ENCODE assay signal across 8 cellular contexts in the genomic region with DNA sequence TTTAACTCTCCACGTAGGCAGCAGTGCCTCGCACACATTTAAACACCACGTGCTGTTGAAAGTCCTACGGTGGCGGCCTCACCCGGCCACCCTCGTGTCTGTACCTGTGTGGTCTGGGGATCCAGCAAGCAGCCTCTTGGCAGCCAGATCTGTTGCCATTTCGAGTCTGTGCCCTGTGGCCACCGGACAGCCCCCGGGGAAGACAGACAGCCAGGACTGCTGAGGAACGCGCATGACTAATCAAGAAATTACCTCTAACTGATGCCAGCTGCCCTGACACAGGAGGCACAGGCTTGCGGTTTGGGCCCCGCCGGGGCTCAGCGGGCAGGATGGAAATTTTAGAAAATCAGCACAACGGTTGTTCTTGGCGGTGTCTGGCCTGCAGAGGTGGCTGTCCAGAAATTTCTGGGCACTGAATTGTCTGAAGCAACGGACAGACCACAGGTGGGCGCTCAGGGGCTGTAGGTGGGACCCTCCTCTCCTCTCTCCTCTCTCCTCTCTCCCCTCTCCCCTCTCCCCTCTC. TPM values are rescaled to one million over a fixed set of nuclear protein-coding genes. Genes with fewer than 3 reads are reported as not detected.
DNase-seq lines count a peak whose midpoint lies in the region; ATAC-seq and TF ChIP-seq lines count a peak whose summit lies in the region.

No MANE protein-coding gene starts in this region.

- H3K4me3 Mint-ChIP-seq in activated CD4-positive, alpha-beta T cell treated with anti-CD3 and anti-CD28 coated beads, Interleukin-2, amount 10 ng/mL, durations not matched to agents 7 days and 5 days, result peak overlapping the region; percentile 69
- peak overlapping the region; percentile 91 to 95 for H3K4me3 Mint-ChIP-seq in effector memory CD8-positive, alpha-beta T cell

- TF ChIP-seq CTCF in GM06990 (IDR thresholded peaks at IDR 0.05; ENCODE audit: insufficient read depth, low read length, poor library complexity, severe bottlenecking), result peak; percentile 46

- CTCF ChIA-PET in activated CD4-positive, alpha-beta T cell treated with anti-CD3 and anti-CD28 coated beads, Interleukin-2, amount 10 ng/mL, durations not matched to agents 7 days and 5 days (lab: Charles Lee), result no interaction called here

- H3K27me3 ChIP-seq in GM06990 (replicated peaks; ENCODE audit: control insufficient read depth, insufficient read depth, low read length) (no peaks in the 10 kb centered on the region), MG63 (peaks cover 5% of the 10 kb centered on the region)

- peak; percentile 41 for ATAC-seq in GM21737 (IDR thresholded peaks at IDR 0.05; ENCODE audit: unreplicated experiment)
- peak; percentile 52 for ATAC-seq in effector memory CD8-positive, alpha-beta T cell (replicated peaks)

- DNase-seq in GM06990 (ENCODE audit: extremely low read depth, insufficient read length), result peak; percentile 89
- DNase-seq in MG63, result peak; percentile 95
- DNase-seq in activated CD4-positive, alpha-beta T cell treated with anti-CD3 and anti-CD28 coated beads, Interleukin-2, amount 10 ng/mL, durations not matched to agents 7 days and 5 days, result peak; percentile 81
- DNase-seq in effector memory CD8-positive, alpha-beta T cell, result peak; percentile 72 to 81 (median 73)
- peak; percentile 64 to 78 for DNase-seq in stimulated activated CD4-positive, alpha-beta T cell treated with anti-CD3 and anti-CD28 coated beads, Interleukin-4, amount 100 ng/mL, for 4 hours
- DNase-seq in NCI-H1436 treated with DMSO at 0.1 percent for 48 hours (lab: John Stamatoyannopoulos, UW), result no peak
- no peak for DNase-seq in NCI-H1417 treated with DMSO at 0.1 percent for 48 hours (lab: John Stamatoyannopoulos, UW)

- peak overlapping the region; percentile 93 for H3K27ac Mint-ChIP-seq in activated CD4-positive, alpha-beta T cell treated with anti-CD3 and anti-CD28 coated beads, Interleukin-2, amount 10 ng/mL, durations not matched to agents 7 days and 5 days
- peak overlapping the region; percentile 96 to 99 for H3K27ac Mint-ChIP-seq in effector memory CD8-positive, alpha-beta T cell

- H3K36me3 ChIP-seq in GM06990 (ENCODE audit: control insufficient read depth, insufficient read depth, low read length), result peaks cover 32% of the 10 kb centered on the region
- H3K36me3 ChIP-seq in MG63, result no peaks in the 10 kb centered on the region

- POLR2A ChIA-PET in activated CD4-positive, alpha-beta T cell treated with anti-CD3 and anti-CD28 coated beads, Interleukin-2, amount 10 ng/mL, durations not matched to agents 7 days and 5 days (lab: Charles Lee), result no interaction called here

- H3K27me3 Mint-ChIP-seq in activated CD4-positive, alpha-beta T cell treated with anti-CD3 and anti-CD28 coated beads, Interleukin-2, amount 10 ng/mL, durations not matched to agents 7 days and 5 days, result no peaks in the 10 kb centered on the region
- no peaks in the 10 kb centered on the region for H3K27me3 Mint-ChIP-seq in effector memory CD8-positive, alpha-beta T cell

- H3K9me3 Mint-ChIP-seq in activated CD4-positive, alpha-beta T cell treated with anti-CD3 and anti-CD28 coated beads, Interleukin-2, amount 10 ng/mL, durations not matched to agents 7 days and 5 days, result peaks cover 3% of the 10 kb centered on the region
- peaks cover 10 to 14% of the 10 kb centered on the region in 2 donors for H3K9me3 Mint-ChIP-seq in effector memory CD8-positive, alpha-beta T cell

- H3K4me1 Mint-ChIP-seq in activated CD4-positive, alpha-beta T cell treated with anti-CD3 and anti-CD28 coated beads, Interleukin-2, amount 10 ng/mL, durations not matched to agents 7 days and 5 days, result peaks cover 90% of the 10 kb centered on the region
- peaks cover 77 to 88% of the 10 kb centered on the region in 2 donors for H3K4me1 Mint-ChIP-seq in effector memory CD8-positive, alpha-beta T cell (ENCODE audit: low read depth in 2 of 2)

- H3K36me3 Mint-ChIP-seq in activated CD4-positive, alpha-beta T cell treated with anti-CD3 and anti-CD28 coated beads, Interleukin-2, amount 10 ng/mL, durations not matched to agents 7 days and 5 days (ENCODE audit: low read depth), result peaks cover 73% of the 10 kb centered on the region
- H3K36me3 Mint-ChIP-seq in effector memory CD8-positive, alpha-beta T cell (ENCODE audit: insufficient read depth), result peaks cover 88% of the 10 kb centered on the region

- no peaks in the 10 kb centered on the region for H3K9me3 ChIP-seq in MG63

- H3K4me3 ChIP-seq in GM06990 (replicated peaks; ENCODE audit: low read depth, low read length), result no peak overlapping the region
- H3K4me3 ChIP-seq in MG63, result no peak overlapping the region

RNA-seq across cellular contexts. Expression of gene ASMTL, which starts 15.6 kb away (rescaled TPM):
- 29.3 and 60.9 TPM in 2 replicates for total RNA-seq in MG63 (2014; rRNA removed; shearing (Covaris generic); ENCODE audit: low replicate concordance)
- 10 to 100 TPM; 30.7 to 33.9 TPM for total RNA-seq in activated CD4-positive, alpha-beta T cell treated with anti-CD3 and anti-CD28 coated beads, Interleukin-2, amount 10 ng/mL, durations not matched to agents 7 days and 5 days

Comparison
In these comparisons a context has a peak if more than half of its experiments do, and no peak if none do; other contexts are left out.
1. DNase-seq: peak in GM06990 (single experiment), MG63 (single experiment), activated CD4-positive, alpha-beta T cell treated with anti-CD3 and anti-CD28 coated beads, Interleukin-2, amount 10 ng/mL, durations not matched to agents 7 days and 5 days (single experiment), effector memory CD8-positive, alpha-beta T cell (3 of 3) and stimulated activated CD4-positive, alpha-beta T cell treated with anti-CD3 and anti-CD28 coated beads, Interleukin-4, amount 100 ng/mL, for 4 hours (2 of 2); none in NCI-H1436 treated with DMSO at 0.1 percent for 48 hours (single experiment) and NCI-H1417 treated with DMSO at 0.1 percent for 48 hours (single experiment).